8 cellular contexts compared by ENCODE assay signal in genomic region chr3:181709537-181710279, GRCh38. TPM values are rescaled to one million over a fixed set of nuclear protein-coding genes. Genes with fewer than 3 reads are reported as not detected.
DNase-seq lines count a peak whose midpoint lies in the region; ATAC-seq, FAIRE-seq and TF ChIP-seq lines count a peak whose summit lies in the region.

No MANE protein-coding gene starts in this region.

- peak overlapping the region; percentile 20 for H3K27ac Mint-ChIP-seq in astrocyte (ENCODE audit: unreplicated experiment)

- H3K36me3 ChIP-seq in BE2C (no peaks in the 10 kb centered on the region), astrocyte (ENCODE audit: insufficient read depth, low read length) (no peaks in the 10 kb centered on the region), iPS-20b (ENCODE audit: insufficient read depth, low read depth, low read length) (peaks cover 22% of the 10 kb centered on the region)

- no peak for TF ChIP-seq POLR2A in NB4 (IDR thresholded peaks at IDR 0.05; ENCODE audit: extremely low read depth, insufficient read length)

- peak overlapping the region; percentile 14 for H3K27ac ChIP-seq in astrocyte (ENCODE audit: low read depth, low read length)
- H3K27ac ChIP-seq in iPS-20b (ENCODE audit: low read length) = peak overlapping the region; percentile 74

- no peak for FAIRE-seq in astrocyte (lab: Jason Lieb, UNC)

- TF ChIP-seq CTCF in BE2C (IDR thresholded peaks at IDR 0.05; ENCODE audit: low read depth, low read length) (peak; percentile 69), NB4 (IDR thresholded peaks at IDR 0.05; ENCODE audit: low read depth, low read length) (peak; percentile 43), astrocyte (IDR thresholded peaks at IDR 0.05; ENCODE audit: insufficient read depth, low read depth, low read length) (peak; percentile 70)

- ATAC-seq in GM21390 (IDR thresholded peaks at IDR 0.05; ENCODE audit: unreplicated experiment) (peak; percentile 47), HG02678 (IDR thresholded peaks at IDR 0.05; ENCODE audit: unreplicated experiment) (no peak)

- no peaks in the 10 kb centered on the region for H3K36me3 Mint-ChIP-seq in astrocyte (ENCODE audit: low read depth, unreplicated experiment)

- peaks cover 19% of the 10 kb centered on the region for H3K27me3 ChIP-seq in BE2C
- H3K27me3 ChIP-seq in astrocyte (ENCODE audit: insufficient read depth, low read length) = peaks cover 45% of the 10 kb centered on the region
- peaks cover 10% of the 10 kb centered on the region; the same call in 1 of the 2 replicates for H3K27me3 ChIP-seq in iPS-20b (ENCODE audit: insufficient read depth, low read length)

- peaks cover 4% of the 10 kb centered on the region for H3K27me3 Mint-ChIP-seq in astrocyte (ENCODE audit: low read depth, unreplicated experiment)

- no peaks in the 10 kb centered on the region for H3K9me3 Mint-ChIP-seq in astrocyte (ENCODE audit: unreplicated experiment)

- H3K4me3 ChIP-seq in BE2C (ENCODE audit: low read depth, low read length) = no peak overlapping the region; the same call in 1 of the 2 replicates
- no peak overlapping the region for H3K4me3 ChIP-seq in NB4 (ENCODE audit: low read depth, low read length)
- peak overlapping the region; percentile 53 for H3K4me3 ChIP-seq in astrocyte (ENCODE audit: insufficient read depth, low read depth, low read length)
- peak overlapping the region; percentile 96 for H3K4me3 ChIP-seq in iPS-20b (ENCODE audit: low read length)

- H4K20me1 ChIP-seq in astrocyte (ENCODE audit: insufficient read depth, low read length) = no peaks in the 10 kb centered on the region

- H3K79me2 ChIP-seq in astrocyte (ENCODE audit: insufficient read depth, low read length) = peaks cover 21% of the 10 kb centered on the region

- H3K9ac ChIP-seq in astrocyte (ENCODE audit: low read length) (peak overlapping the region; percentile 63), iPS-20b (ENCODE audit: low read depth, low read length) (peak overlapping the region; percentile 87)

- H3K4me1 ChIP-seq in BE2C (no peaks in the 10 kb centered on the region; the same call in 1 of the 2 replicates), astrocyte (ENCODE audit: insufficient read depth, low read length) (peaks cover 14% of the 10 kb centered on the region), iPS-20b (ENCODE audit: insufficient read depth, low read length) (peaks cover 47% of the 10 kb centered on the region)

- peak overlapping the region; percentile 93 for H3K4me2 ChIP-seq in astrocyte (ENCODE audit: low read length)

- H3K9me3 ChIP-seq in BE2C = no peaks in the 10 kb centered on the region
- H3K9me3 ChIP-seq in astrocyte (ENCODE audit: insufficient read depth, low read depth, low read length) = no peaks in the 10 kb centered on the region
- no peaks in the 10 kb centered on the region for H3K9me3 ChIP-seq in iPS-20b (ENCODE audit: insufficient read depth, low read depth, low read length)

- peak; percentile 80 for DNase-seq in BE2C
- peak; percentile 60 for DNase-seq in NB4 (ENCODE audit: low read depth)
- peak; percentile 48 for DNase-seq in SKM-1 (lab: John Stamatoyannopoulos, UW; ENCODE audit: unreplicated experiment)
- peak; percentile 46 for DNase-seq in astrocyte (ENCODE audit: low read depth)
- DNase-seq in stimulated activated CD4-positive, alpha-beta T cell treated with anti-CD3 and anti-CD28 coated beads, Interleukin-1b, Interleukin-23, amount 100 ng/mL, for 24 hours (ENCODE audit: low read depth in 4 of 4, low spot score in 1 of 4) = peak; percentile 25 to 52 (median 46)

- peak overlapping the region; percentile 77 for H3K4me3 Mint-ChIP-seq in astrocyte (ENCODE audit: unreplicated experiment)

- H3K4me1 Mint-ChIP-seq in astrocyte (ENCODE audit: low read depth, unreplicated experiment) = peaks cover 16% of the 10 kb centered on the region

- peak overlapping the region; percentile 27 for H2AFZ ChIP-seq in astrocyte (ENCODE audit: low read depth, low read length)

RNA-seq across cellular contexts. Expression of gene SOX2, which starts 2.0 kb away (rescaled TPM):
- 0.34 TPM for polyA plus RNA-seq in BE2C (2012; ENCODE audit: insufficient read depth, insufficient read length, low read depth)
- 5.2 and 6.5 TPM in 2 replicates for total RNA-seq in astrocyte

Comparison
In these comparisons a context has a peak if more than half of its experiments do, and no peak if none do; other contexts are left out.
1. H3K4me3 ChIP-seq: peak in astrocyte (single experiment) and iPS-20b (single experiment); none in BE2C (single experiment) and NB4 (single experiment).
2. Peak in every context shown above with its lines, with median percentiles within 50 percentile points of each other: DNase-seq and CTCF ChIP-seq.